ENCODE assay signal across 11 cellular contexts in the genomic region with DNA sequence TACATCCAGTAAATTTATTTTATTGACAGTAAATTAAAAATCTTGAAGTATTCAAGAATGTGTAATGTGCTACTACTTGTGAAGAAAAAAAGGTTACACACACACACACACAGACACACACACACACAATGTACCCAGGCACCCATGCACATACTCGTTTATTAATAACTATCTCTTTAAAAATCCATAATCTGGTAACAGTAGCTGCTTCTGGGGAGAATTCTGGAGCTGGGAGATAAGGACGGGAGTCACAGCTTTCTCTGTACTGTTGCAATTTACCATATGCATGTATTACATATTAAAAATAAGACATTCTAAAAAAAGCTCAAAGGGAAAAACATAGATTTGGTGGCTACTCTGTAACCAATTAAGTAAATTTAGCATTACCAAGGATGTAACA. TPM values are rescaled to one million over a fixed set of nuclear protein-coding genes. Genes with fewer than 3 reads are reported as not detected.
"Had no signal": no experiment of that assay in that cellular context is flagged by ENCODE, and none has a peak within 500 bp of the region (broad histone marks: within the 10 kb centered on the region; RNA-seq: fewer than 3 reads in every experiment).

No MANE protein-coding gene starts in this region.

- DNase-seq: GM23248, GOT3, H7, HFFc6, IMR-90, KBM-7 had no signal

- H3K36me3 ChIP-seq: HAP-1 had no signal

- H3K9ac ChIP-seq: GM23248 had no signal

- H2AFZ ChIP-seq: GM23248 had no signal

- H3K4me3 ChIP-seq: GM23248, HAP-1 had no signal

- ATAC-seq: HCT116 had no signal

- H3K9me3 ChIP-seq: HAP-1 had no signal

- H3K27ac ChIP-seq: GM23248, HL-60 had no signal

- FAIRE-seq: HTR-8/SVneo had no signal

RNA-seq across cellular contexts. Expression of a gene that starts 7.9 kb away (rescaled TPM):
- total RNA-seq: H7, HT-29 had no signal
